24 cellular contexts compared by ENCODE assay signal in genomic region chr11:62464655-62465054, GRCh38. TPM values are rescaled to one million over a fixed set of nuclear protein-coding genes. Genes with fewer than 3 reads are reported as not detected.
DNase-seq lines count a peak whose midpoint lies in the region; ATAC-seq and TF ChIP-seq lines count a peak whose summit lies in the region.
"Had no signal": no experiment of that assay in that cellular context is flagged by ENCODE, and none has a peak within 500 bp of the region (broad histone marks: within the 10 kb centered on the region; RNA-seq: fewer than 3 reads in every experiment).

No MANE protein-coding gene starts in this region.

- peak overlapping the region; percentile 42 for H3K27ac Mint-ChIP-seq in memory B cell
- H3K27ac Mint-ChIP-seq: activated naive CD8-positive, alpha-beta T cell treated with anti-CD3 and anti-CD28 coated beads, Interleukin-2, amount 10 ng/mL, durations not matched to agents 7 days and 5 days had no signal

- no peaks in the 10 kb centered on the region for H3K9me3 Mint-ChIP-seq in memory B cell
- H3K9me3 Mint-ChIP-seq: activated naive CD8-positive, alpha-beta T cell treated with anti-CD3 and anti-CD28 coated beads, Interleukin-2, amount 10 ng/mL, durations not matched to agents 7 days and 5 days; neural crest cell had no signal

- H3K36me3 Mint-ChIP-seq in memory B cell = no peaks in the 10 kb centered on the region
- H3K36me3 Mint-ChIP-seq: activated naive CD8-positive, alpha-beta T cell treated with anti-CD3 and anti-CD28 coated beads, Interleukin-2, amount 10 ng/mL, durations not matched to agents 7 days and 5 days had no signal

- peaks cover 22% of the 10 kb centered on the region for H3F3A ChIP-seq in MM.1S (ENCODE audit: insufficient read depth, low read length)

- TF ChIP-seq CTCF in GM10266 (IDR thresholded peaks at IDR 0.05; ENCODE audit: control insufficient read depth, insufficient read depth, low read depth, missing control alignments) = peak; percentile 45
- peak; percentile 39 for TF ChIP-seq CTCF in GM13976 (IDR thresholded peaks at IDR 0.05; ENCODE audit: borderline replicate concordance, control extremely low read depth, extremely low read depth, insufficient read depth, missing control alignments)
- no peak for TF ChIP-seq CTCF in MM.1S (IDR thresholded peaks at IDR 0.05; ENCODE audit: low read length)

- no peak overlapping the region for H2AFZ ChIP-seq in MM.1S (ENCODE audit: low read length)

- ATAC-seq in memory B cell (ENCODE audit: low read depth) (peak; percentile 75), HG02870 (IDR thresholded peaks at IDR 0.05; ENCODE audit: unreplicated experiment) (no peak)
- ATAC-seq: body of pancreas, sciatic nerve had no signal

- no peak overlapping the region for H3K27ac ChIP-seq in MM.1S (ENCODE audit: low read length)
- H3K27ac ChIP-seq: body of pancreas, RWPE1 had no signal

- H4K20me1 ChIP-seq in MM.1S (ENCODE audit: insufficient read depth, low read length) = no peaks in the 10 kb centered on the region

- H3K4me3 ChIP-seq in MM.1S (ENCODE audit: low read length) = no peak overlapping the region
- H3K4me3 ChIP-seq: body of pancreas had no signal

- no peaks in the 10 kb centered on the region for H3K36me3 ChIP-seq in MM.1S (replicated peaks; ENCODE audit: insufficient read depth, low read length)

- no peaks in the 10 kb centered on the region for H3K27me3 ChIP-seq in MM.1S (replicated peaks; ENCODE audit: insufficient read depth, low read length)
- H3K27me3 ChIP-seq: body of pancreas had no signal

- no peak overlapping the region for H3K4me3 Mint-ChIP-seq in memory B cell
- H3K4me3 Mint-ChIP-seq: activated naive CD8-positive, alpha-beta T cell treated with anti-CD3 and anti-CD28 coated beads, Interleukin-2, amount 10 ng/mL, durations not matched to agents 7 days and 5 days; CD14-positive monocyte; neural crest cell had no signal

- no peaks in the 10 kb centered on the region for H3K9me2 ChIP-seq in MM.1S (replicated peaks; ENCODE audit: insufficient read depth, low read length)
- H3K9me2 ChIP-seq: SK-N-SH had no signal

- peaks cover 18% of the 10 kb centered on the region for H3K4me1 Mint-ChIP-seq in memory B cell
- H3K4me1 Mint-ChIP-seq: neural crest cell had no signal

- H3K27me3 Mint-ChIP-seq in memory B cell = peaks cover 4% of the 10 kb centered on the region

- no peak for DNase-seq in GM10266 (ENCODE audit: extremely low spot score)
- DNase-seq in GM13976 (ENCODE audit: low spot score) = no peak
- peak; percentile 37 for DNase-seq in MM.1S
- no peak for DNase-seq in memory B cell (ENCODE audit: low spot score in 2 of 2)
- DNase-seq in SK-N-DZ (ENCODE audit: low spot score) = no peak
- DNase-seq in NCI-H1436 treated with DMSO at 0.1 percent for 48 hours (lab: John Stamatoyannopoulos, UW) = no peak
- DNase-seq: activated CD4-positive, alpha-beta T cell treated with anti-CD3 and anti-CD28 coated beads, Interleukin-2, amount 50 U/mL, for 48 hours; activated CD8-positive, alpha-beta memory T cell treated with anti-CD3 and anti-CD28 coated beads, Interleukin-2, amount 50 U/mL, for 48 hours; activated naive CD8-positive, alpha-beta T cell treated with anti-CD3 and anti-CD28 coated beads, Interleukin-2, amount 10 ng/mL, durations not matched to agents 7 days and 5 days; effector CD8-positive, alpha-beta T cell; HCEC 1CT; hypothalamus; NCI-H1048; NCI-H1930; posterior cingulate gyrus; SK-N-SH; T-helper 2 cell had no signal

- H3K79me2 ChIP-seq in MM.1S (ENCODE audit: low read length) = no peaks in the 10 kb centered on the region

- H3K9ac ChIP-seq in MM.1S (ENCODE audit: low read length) = no peak overlapping the region
- H3K9ac ChIP-seq: SK-N-SH had no signal

- in situ Hi-C loops in GM13976 (cut with MboI; ENCODE audit: low sequenced_read_pairs, unreplicated experiment) = no loop called here

- no peaks in the 10 kb centered on the region for H3K9me3 ChIP-seq in MM.1S (replicated peaks; ENCODE audit: insufficient read depth, low read length)
- H3K9me3 ChIP-seq: body of pancreas, SK-N-SH had no signal

- H3K4me1 ChIP-seq in MM.1S (ENCODE audit: low read length) = peaks cover 25% of the 10 kb centered on the region
- H3K4me1 ChIP-seq: body of pancreas had no signal

- H3K4me2 ChIP-seq in MM.1S (ENCODE audit: low read depth, low read length) = no peak overlapping the region
- H3K4me2 ChIP-seq: SK-N-SH had no signal

RNA-seq across cellular contexts. Expression of gene SCGB1A1, which starts 45.8 kb away (rescaled TPM):
- polyA plus RNA-seq in SK-N-DZ (2014; cell fraction: cytosol; rRNA removed) = not detected in 2 replicates
- not detected in 2 replicates for polyA plus RNA-seq in SK-N-DZ (2014; cell fraction: nucleus; rRNA removed)
- polyA plus RNA-seq: CD14-positive monocyte, liver, SK-N-SH had no signal
